Comparison of ENCODE assay signal across 17 cellular contexts in the genomic region with DNA sequence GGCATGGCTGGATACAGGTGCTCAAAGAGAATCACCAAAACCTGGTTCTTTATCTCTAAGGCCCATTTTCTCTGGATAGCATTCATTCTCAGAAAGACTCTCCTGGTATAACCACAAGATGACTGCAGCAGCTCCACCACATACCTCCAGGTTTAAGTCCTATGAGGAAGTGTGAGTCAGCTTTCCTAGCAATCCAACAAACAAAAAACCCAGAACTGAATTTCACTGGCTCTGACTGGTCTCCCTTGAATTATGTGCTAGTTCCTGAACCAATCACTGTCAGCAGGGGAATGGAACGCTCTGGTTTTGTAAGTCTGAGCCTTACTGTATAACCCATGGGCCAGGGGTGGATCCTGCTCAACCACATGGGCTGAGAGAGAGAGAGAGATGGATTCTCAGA. TPM values are rescaled to one million over a fixed set of nuclear protein-coding genes. Genes with fewer than 3 reads are reported as not detected.
DNase-seq lines count a peak whose midpoint lies in the region; ATAC-seq and TF ChIP-seq lines count a peak whose summit lies in the region.
"Had no signal": no experiment of that assay in that cellular context is flagged by ENCODE, and none has a peak within 500 bp of the region (broad histone marks: within the 10 kb centered on the region; RNA-seq: fewer than 3 reads in every experiment).

No MANE protein-coding gene starts in this region.

- TF ChIP-seq POLR2A in breast epithelium (IDR thresholded peaks at IDR 0.05), result no peak

- H3K36me3 Mint-ChIP-seq in MCF 10A (ENCODE audit: insufficient read depth, unreplicated experiment) (no peaks in the 10 kb centered on the region), neural progenitor cell (no peaks in the 10 kb centered on the region)

- H3K27me3 ChIP-seq in breast epithelium (no peaks in the 10 kb centered on the region), RWPE2 (ENCODE audit: insufficient read depth, poor library complexity, severe bottlenecking) (peaks cover 7% of the 10 kb centered on the region), neural progenitor cell (peaks cover 6% of the 10 kb centered on the region)

- H3K4me3 Mint-ChIP-seq in MCF 10A (ENCODE audit: unreplicated experiment) (no peak overlapping the region), neural progenitor cell (no peak overlapping the region)
- H3K4me3 Mint-ChIP-seq: nephron progenitor cell had no signal

- BruUV-seq in MCF 10A (replicated peaks; lab: Mats Ljungman, UMichigan), result no TSS peak

- peaks cover 19% of the 10 kb centered on the region for H3K27me3 Mint-ChIP-seq in MCF 10A (ENCODE audit: insufficient read depth, unreplicated experiment)
- peaks cover 8% of the 10 kb centered on the region for H3K27me3 Mint-ChIP-seq in neural progenitor cell (ENCODE audit: insufficient read depth, low read depth)

- H3K27ac ChIP-seq in breast epithelium (no peak overlapping the region), RWPE2 (ENCODE audit: poor library complexity, severe bottlenecking) (no peak overlapping the region), neural progenitor cell (no peak overlapping the region)
- H3K27ac ChIP-seq: cardiac muscle cell, left lung, WERI-Rb-1 had no signal

- H3K4me1 ChIP-seq in breast epithelium, result no peaks in the 10 kb centered on the region
- H3K4me1 ChIP-seq in RWPE2 (ENCODE audit: insufficient read depth, poor library complexity, severe bottlenecking), result no peaks in the 10 kb centered on the region
- H3K4me1 ChIP-seq in neural progenitor cell, result peaks cover 9% of the 10 kb centered on the region
- H3K4me1 ChIP-seq: left lung had no signal

- H3K9ac ChIP-seq in neural progenitor cell, result no peak overlapping the region

- POLR2A ChIA-PET in MCF 10A (lab: Yijun Ruan, JAX), result no interaction called here

- H4K20me1 ChIP-seq in neural progenitor cell (ENCODE audit: low read depth), result no peaks in the 10 kb centered on the region

- no peak for TF ChIP-seq CTCF in MCF 10A (IDR thresholded peaks at IDR 0.05; ENCODE audit: unreplicated experiment)
- TF ChIP-seq CTCF in breast epithelium (IDR thresholded peaks at IDR 0.05), result no peak
- no peak for TF ChIP-seq CTCF in RWPE2 (IDR thresholded peaks at IDR 0.05; ENCODE audit: poor library complexity, severe bottlenecking)
- no peak for TF ChIP-seq CTCF in neural progenitor cell (IDR thresholded peaks at IDR 0.05)

- H3K9me3 Mint-ChIP-seq in MCF 10A (ENCODE audit: unreplicated experiment), result peaks cover 16% of the 10 kb centered on the region
- H3K9me3 Mint-ChIP-seq in neural progenitor cell, result peaks cover 5% of the 10 kb centered on the region

- no peak overlapping the region for H2AFZ ChIP-seq in neural progenitor cell (replicated peaks)

- H3K9me3 ChIP-seq in breast epithelium, result peaks cover 0 to 10% of the 10 kb centered on the region in 2 donors
- H3K9me3 ChIP-seq in RWPE2 (ENCODE audit: severe bottlenecking), result no peaks in the 10 kb centered on the region
- peaks cover 14% of the 10 kb centered on the region for H3K9me3 ChIP-seq in neural progenitor cell (ENCODE audit: low read depth)

- intact Hi-C loops in MCF 10A (cut with micrococcal nuclease), result no loop called here
- intact Hi-C loops in breast epithelium (cut with DNase I; ENCODE audit: low total_unique reads), result no loop called here

- H3K4me1 Mint-ChIP-seq in MCF 10A (ENCODE audit: insufficient read depth, unreplicated experiment), result no peaks in the 10 kb centered on the region
- peaks cover 16% of the 10 kb centered on the region for H3K4me1 Mint-ChIP-seq in neural progenitor cell

- CTCF ChIA-PET in MCF 10A (lab: Yijun Ruan, JAX), result interaction anchor here (1.0 to 1.2 kb wide), 2 partner anchors 10 to 15 kb away, joined by 4 read pairs; no protein-coding TSS in a partner anchor

- H3F3A ChIP-seq in neural progenitor cell (ENCODE audit: low read depth), result no peaks in the 10 kb centered on the region

- H3K4me3 ChIP-seq in breast epithelium (no peak overlapping the region), RWPE2 (ENCODE audit: severe bottlenecking) (no peak overlapping the region), neural progenitor cell (no peak overlapping the region)
- H3K4me3 ChIP-seq: cardiac muscle cell, left lung had no signal

- ATAC-seq in RWPE2 (ENCODE audit: low read depth) (peak; percentile 82), GM19463 (IDR thresholded peaks at IDR 0.05; ENCODE audit: unreplicated experiment) (no peak), GM18870 (IDR thresholded peaks at IDR 0.05; ENCODE audit: unreplicated experiment) (no peak)
- ATAC-seq: left lung, Right ventricle myocardium inferior had no signal

- H3K27ac Mint-ChIP-seq in MCF 10A (ENCODE audit: low read depth, unreplicated experiment), result no peak overlapping the region
- H3K27ac Mint-ChIP-seq in neural progenitor cell, result no peak overlapping the region
- H3K27ac Mint-ChIP-seq: nephron progenitor cell had no signal

- peak; percentile 43 for DNase-seq in MCF 10A (ENCODE audit: unreplicated experiment)
- no peak for DNase-seq in breast epithelium (ENCODE audit: low spot score in 2 of 2)
- no peak for DNase-seq in RWPE2 (ENCODE audit: low spot score)
- peak; percentile 42 for DNase-seq in fibroblast of peridontal ligament (ENCODE audit: extremely low read depth)
- DNase-seq in neural progenitor cell (ENCODE audit: low spot score), result no peak
- DNase-seq in activated CD8-positive, alpha-beta memory T cell treated with anti-CD3 and anti-CD28 coated beads for 24 hours, result no peak
- DNase-seq: DND-41, foreskin melanocyte, left lung, NCI-H1105 treated with DMSO at 0.1 percent for 48 hours, NCI-H510A, nephron progenitor cell had no signal

- H3K79me2 ChIP-seq in neural progenitor cell (ENCODE audit: low read depth), result no peaks in the 10 kb centered on the region

- no peak overlapping the region for H3K4me2 ChIP-seq in neural progenitor cell

- H3K36me3 ChIP-seq in breast epithelium, result no peaks in the 10 kb centered on the region
- no peaks in the 10 kb centered on the region for H3K36me3 ChIP-seq in RWPE2 (ENCODE audit: low read depth)
- no peaks in the 10 kb centered on the region for H3K36me3 ChIP-seq in neural progenitor cell
- H3K36me3 ChIP-seq: cardiac muscle cell, left lung, WERI-Rb-1 had no signal

RNA-seq across cellular contexts. Expression of gene MRPL46, which starts 27.2 kb away (rescaled TPM):
- total RNA-seq in MCF 10A (2022) (15.4 and 23.2 TPM in 2 replicates), breast epithelium (10 to 100 TPM; 19.0 to 25.0 (median 20.8) TPM), neural progenitor cell (ENCODE audit: low replicate concordance) (17.8 and 20.4 TPM in 2 replicates)

RNA-seq across cellular contexts. Expression of gene MRPS11, which starts 27.5 kb away (rescaled TPM):
- 63.9 and 64.5 TPM in 2 replicates for total RNA-seq in MCF 10A (2022)
- 10 to 100 TPM; 23.4 to 26.7 (median 25.6) TPM for total RNA-seq in breast epithelium
- total RNA-seq in neural progenitor cell (ENCODE audit: low replicate concordance), result 15.8 and 20.6 TPM in 2 replicates

Comparison
In these comparisons a context has a peak if more than half of its experiments do, and no peak if none do; other contexts are left out.
1. DNase-seq: peak in MCF 10A (single experiment) and fibroblast of peridontal ligament (single experiment); none in breast epithelium (0 of 2), RWPE2 (single experiment), neural progenitor cell (single experiment) and activated CD8-positive, alpha-beta memory T cell treated with anti-CD3 and anti-CD28 coated beads for 24 hours (single experiment).